Comparison of ENCODE assay signal across 21 cellular contexts in the genomic region with DNA sequence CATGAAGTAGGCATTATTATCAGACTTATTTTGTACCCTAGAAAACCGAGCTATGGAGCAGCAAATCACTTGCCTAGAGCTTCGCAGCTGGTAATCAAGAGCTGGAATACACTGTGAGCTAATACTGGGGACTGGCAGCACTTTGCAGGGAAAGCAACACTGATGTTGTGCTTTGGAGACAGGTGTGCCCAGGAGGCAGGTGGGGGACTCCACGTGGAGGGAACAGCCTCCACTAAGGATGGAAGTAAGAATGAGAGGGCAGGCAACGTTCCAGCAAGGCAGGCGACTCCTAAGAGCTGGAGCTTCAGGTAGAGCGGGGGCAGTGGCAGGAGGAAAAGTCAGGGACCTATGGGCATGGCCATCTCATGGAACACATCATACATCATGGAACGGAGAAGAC.
DNase-seq lines count a peak whose midpoint lies in the region; ATAC-seq, FAIRE-seq and TF ChIP-seq lines count a peak whose summit lies in the region.
"Had no signal": no experiment of that assay in that cellular context is flagged by ENCODE, and none has a peak within 500 bp of the region (broad histone marks: within the 10 kb centered on the region; RNA-seq: fewer than 3 reads in every experiment).

No MANE protein-coding gene starts in this region.

- ATAC-seq in GM23338, result no peak
- ATAC-seq: CD8-positive, alpha-beta T cell had no signal

- intact Hi-C loops in breast epithelium (cut with DNase I; ENCODE audit: low total_unique reads), result no loop called here

- H3F3A ChIP-seq in GM23338 (replicated peaks; ENCODE audit: low read depth), result no peaks in the 10 kb centered on the region

- 0 out of 2 replicates have a peak, but pooled peaks cover 8% of the 10 kb centered on the region for H3K9me2 ChIP-seq in GM23338 (ENCODE audit: insufficient read depth)

- H3K9me3 ChIP-seq in breast epithelium, result no peaks in the 10 kb centered on the region
- H3K9me3 ChIP-seq: BE2C, BLaER1, Caco-2 had no signal

- H3K4me2 ChIP-seq in GM23338, result no peak overlapping the region
- H3K4me2 ChIP-seq: BLaER1 had no signal

- H3K4me3 ChIP-seq in GM23338 (no peak overlapping the region), bronchial epithelial cell (ENCODE audit: low read depth, low read length) (no peak overlapping the region), breast epithelium (no peak overlapping the region)
- H3K4me3 ChIP-seq: BLaER1 had no signal

- H3K27ac Mint-ChIP-seq in GM23338 (no peak overlapping the region), osteocyte (ENCODE audit: unreplicated experiment) (no peak overlapping the region)
- H3K27ac Mint-ChIP-seq: CD4-positive, alpha-beta T cell; CD8-positive, alpha-beta T cell had no signal

- H3K27ac ChIP-seq in GM23338 (ENCODE audit: low read depth) (no peak overlapping the region), breast epithelium (no peak overlapping the region)
- H3K27ac ChIP-seq: BLaER1, C4-2B had no signal

- 0 out of 2 replicates have a peak overlapping the region, but pooled peaks have one; percentile 23 for H2AFZ ChIP-seq in GM23338

- H3K79me2 ChIP-seq in GM23338 (replicated peaks; ENCODE audit: insufficient read depth), result no peaks in the 10 kb centered on the region

- TF ChIP-seq CTCF in GM23338 (conservative IDR thresholded peaks at IDR 0.05; ENCODE audit: low read depth in 2 of 2) (no peak), bronchial epithelial cell (IDR thresholded peaks at IDR 0.05; ENCODE audit: insufficient read depth, low read length, severe bottlenecking) (no peak), osteocyte (IDR thresholded peaks at IDR 0.05) (no peak), breast epithelium (IDR thresholded peaks at IDR 0.05) (no peak)

- TF ChIP-seq POLR2A in breast epithelium (IDR thresholded peaks at IDR 0.05), result no peak

- H3K9me3 Mint-ChIP-seq in GM23338 (no peaks in the 10 kb centered on the region), osteocyte (ENCODE audit: unreplicated experiment) (no peaks in the 10 kb centered on the region)
- H3K9me3 Mint-ChIP-seq: CD4-positive, alpha-beta T cell had no signal

- DNase-seq in GM23338 (ENCODE audit: low spot score) (no peak), bronchial epithelial cell (ENCODE audit: low read depth) (no peak), osteocyte (ENCODE audit: extremely low spot score, unreplicated experiment) (peak; percentile 62), C1 segment of cervical spinal cord (lab: John Stamatoyannopoulos, UW) (no peak), breast epithelium (ENCODE audit: low spot score in 2 of 2) (no peak)
- DNase-seq: 8988T; ACHN; BE2C; Caco-2; Calu3; CD4-positive, alpha-beta T cell; CD8-positive, alpha-beta T cell; DMS79 treated with DMSO at 0.1 percent for 48 hours; GF-D8 had no signal

- no peaks in the 10 kb centered on the region for H4K20me1 ChIP-seq in GM23338 (replicated peaks; ENCODE audit: insufficient read depth)
- H4K20me1 ChIP-seq: BLaER1 had no signal

- H3K36me3 Mint-ChIP-seq in GM23338 (ENCODE audit: low read depth) (no peaks in the 10 kb centered on the region), osteocyte (ENCODE audit: unreplicated experiment) (no peaks in the 10 kb centered on the region)
- H3K36me3 Mint-ChIP-seq: CD8-positive, alpha-beta T cell had no signal

- peak; percentile 66 for FAIRE-seq in bronchial epithelial cell (lab: Jason Lieb, UNC)
- FAIRE-seq: A204.1, D721Med, G401.6, GM12891, GM19239 had no signal

- H3K4me1 ChIP-seq in GM23338 (ENCODE audit: insufficient read depth) (no peaks in the 10 kb centered on the region), breast epithelium (no peaks in the 10 kb centered on the region)
- H3K4me1 ChIP-seq: BE2C, BLaER1, Caco-2 had no signal

- H3K36me3 ChIP-seq in GM23338 (ENCODE audit: insufficient read depth) (no peaks in the 10 kb centered on the region), bronchial epithelial cell (ENCODE audit: control insufficient read depth, insufficient read depth, low read length) (no peaks in the 10 kb centered on the region), breast epithelium (no peaks in the 10 kb centered on the region)
- H3K36me3 ChIP-seq: BE2C, BLaER1 had no signal

- H3K4me1 Mint-ChIP-seq in GM23338, result no peaks in the 10 kb centered on the region
- no peaks in the 10 kb centered on the region for H3K4me1 Mint-ChIP-seq in osteocyte (ENCODE audit: unreplicated experiment)

- no peaks in the 10 kb centered on the region for H3K27me3 ChIP-seq in GM23338 (ENCODE audit: insufficient read depth)
- H3K27me3 ChIP-seq in bronchial epithelial cell (ENCODE audit: control insufficient read depth, insufficient read depth, low read length), result no peaks in the 10 kb centered on the region
- no peaks in the 10 kb centered on the region for H3K27me3 ChIP-seq in breast epithelium
- H3K27me3 ChIP-seq: BE2C, BLaER1 had no signal

- H3K4me3 Mint-ChIP-seq in GM23338 (no peak overlapping the region), osteocyte (ENCODE audit: unreplicated experiment) (no peak overlapping the region)
- H3K4me3 Mint-ChIP-seq: CD4-positive, alpha-beta T cell; CD8-positive, alpha-beta T cell had no signal

- peaks cover 6% of the 10 kb centered on the region for H3K27me3 Mint-ChIP-seq in GM23338 (ENCODE audit: insufficient read depth, low read depth, poor library complexity)
- H3K27me3 Mint-ChIP-seq in osteocyte (ENCODE audit: unreplicated experiment), result peaks cover 4% of the 10 kb centered on the region

TF ChIP-seq in GM23338, 12 proteins besides CTCF, POLR2A, EP300 and RAD21 (continues in another document):
- no peak for TF ChIP-seq ZNF114 (CRISPR knock-in tag; IDR thresholded peaks at IDR 0.05)
- no peak for TF ChIP-seq JUNB (IDR thresholded peaks at IDR 0.05; ENCODE audit: unreplicated experiment)
- TF ChIP-seq EZH2 (IDR thresholded peaks at IDR 0.05; ENCODE audit: low read depth, unreplicated experiment), result no peak
- no peak for TF ChIP-seq EZH2phosphoT487 (IDR thresholded peaks at IDR 0.05; ENCODE audit: unreplicated experiment)
- TF ChIP-seq, protein P1, sequence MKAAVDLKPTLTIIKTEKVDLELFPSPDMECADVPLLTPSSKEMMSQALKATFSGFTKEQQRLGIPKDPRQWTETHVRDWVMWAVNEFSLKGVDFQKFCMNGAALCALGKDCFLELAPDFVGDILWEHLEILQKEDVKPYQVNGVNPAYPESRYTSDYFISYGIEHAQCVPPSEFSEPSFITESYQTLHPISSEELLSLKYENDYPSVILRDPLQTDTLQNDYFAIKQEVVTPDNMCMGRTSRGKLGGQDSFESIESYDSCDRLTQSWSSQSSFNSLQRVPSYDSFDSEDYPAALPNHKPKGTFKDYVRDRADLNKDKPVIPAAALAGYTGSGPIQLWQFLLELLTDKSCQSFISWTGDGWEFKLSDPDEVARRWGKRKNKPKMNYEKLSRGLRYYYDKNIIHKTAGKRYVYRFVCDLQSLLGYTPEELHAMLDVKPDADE (IDR thresholded peaks at IDR 0.05), result no peak
